Comparison of ENCODE assay signal across 10 cellular contexts in genomic region chr14:91371011-91371989, GRCh38. TPM values are rescaled to one million over a fixed set of nuclear protein-coding genes. Genes with fewer than 3 reads are reported as not detected.
DNase-seq lines count a peak whose midpoint lies in the region; ATAC-seq and TF ChIP-seq lines count a peak whose summit lies in the region.
"Had no signal": no experiment of that assay in that cellular context is flagged by ENCODE, and none has a peak within 500 bp of the region (broad histone marks: within the 10 kb centered on the region; RNA-seq: fewer than 3 reads in every experiment).

No MANE protein-coding gene starts in this region.

- H3K9me2 ChIP-seq in DOHH2 (replicated peaks; ENCODE audit: control insufficient read depth, low read length): no peaks in the 10 kb centered on the region

- H3F3A ChIP-seq in DOHH2 (ENCODE audit: control insufficient read depth, insufficient read depth): peaks cover 27% of the 10 kb centered on the region

- H3K36me3 ChIP-seq in BLaER1 (no peaks in the 10 kb centered on the region), DOHH2 (ENCODE audit: control insufficient read depth, low read length) (peaks cover 77% of the 10 kb centered on the region), esophagus squamous epithelium (no peaks in the 10 kb centered on the region)

- H3K27ac Mint-ChIP-seq in T-helper 17 cell: peak overlapping the region; percentile 100

- H3K4me3 ChIP-seq in BLaER1: no peak overlapping the region
- H3K4me3 ChIP-seq in DOHH2 (ENCODE audit: low read length): 0 out of 2 replicates have a peak overlapping the region, but pooled peaks have one; percentile 5
- no peak overlapping the region for H3K4me3 ChIP-seq in esophagus squamous epithelium

- H3K9ac ChIP-seq in BLaER1: peak overlapping the region; percentile 25; the same call in 1 of the 2 replicates

- H3K36me3 Mint-ChIP-seq in T-helper 17 cell (ENCODE audit: low read depth): no peaks in the 10 kb centered on the region

- H3K4me3 Mint-ChIP-seq in T-helper 17 cell: peak overlapping the region; percentile 80

- no peak for TF ChIP-seq POLR2A in esophagus squamous epithelium (IDR thresholded peaks at IDR 0.05)

- 43% methylated on average over 9 to 10 of the region's 19 CpGs for WGBS in esophagus squamous epithelium, 2 donors

- no peak for DNase-seq in T-helper 17 cell
- no peak for DNase-seq in esophagus squamous epithelium (lab: John Stamatoyannopoulos, UW)
- no peak for DNase-seq in foreskin keratinocyte
- DNase-seq: NCI-H1417 treated with DMSO at 0.1 percent for 48 hours had no signal

- H3K27me3 Mint-ChIP-seq in T-helper 17 cell: no peaks in the 10 kb centered on the region

- no peak for TF ChIP-seq CTCF in DOHH2 (IDR thresholded peaks at IDR 0.05; ENCODE audit: low read depth, low read length, poor library complexity, severe bottlenecking)
- TF ChIP-seq CTCF in esophagus squamous epithelium (IDR thresholded peaks at IDR 0.05): no peak
- no peak for TF ChIP-seq CTCF in foreskin keratinocyte (conservative IDR thresholded peaks at IDR 0.05)

- intact Hi-C loops in esophagus squamous epithelium (cut with DNase I): no loop called here

- H3K4me1 Mint-ChIP-seq in T-helper 17 cell: peaks cover 83% of the 10 kb centered on the region

- H3K27me3 ChIP-seq in BLaER1: no peaks in the 10 kb centered on the region
- no peaks in the 10 kb centered on the region for H3K27me3 ChIP-seq in DOHH2 (ENCODE audit: control insufficient read depth, low read length)
- H3K27me3 ChIP-seq in esophagus squamous epithelium: no peaks in the 10 kb centered on the region
- H3K27me3 ChIP-seq in foreskin keratinocyte: no peaks in the 10 kb centered on the region

- H3K4me1 ChIP-seq in BLaER1 (peaks cover 100% of the 10 kb centered on the region), DOHH2 (ENCODE audit: control insufficient read depth, low read length) (peaks cover 99% of the 10 kb centered on the region), esophagus squamous epithelium (peaks cover 49 to 99% (median 61%) of the 10 kb centered on the region in 3 donors), foreskin keratinocyte (peaks cover 15% of the 10 kb centered on the region)

- H3K27ac ChIP-seq in BLaER1 (peak overlapping the region; percentile 75), DOHH2 (ENCODE audit: low read depth, low read length) (peak overlapping the region; percentile 20; the same call in 1 of the 2 replicates), esophagus squamous epithelium (peak overlapping the region; percentile 66 to 83 (median 74)), foreskin keratinocyte (no peak overlapping the region)

- H3K4me2 ChIP-seq in BLaER1 (peak overlapping the region; percentile 86), DOHH2 (ENCODE audit: low read length) (peak overlapping the region; percentile 85)

- H4K20me1 ChIP-seq in BLaER1 (peaks cover 99% of the 10 kb centered on the region), DOHH2 (ENCODE audit: control insufficient read depth, insufficient read depth, low read depth, low read length) (peaks cover 37% of the 10 kb centered on the region)

- peaks cover 100% of the 10 kb centered on the region for H3K79me2 ChIP-seq in DOHH2 (ENCODE audit: control insufficient read depth, low read length)

- ATAC-seq in T-helper 17 cell: no peak
- ATAC-seq in foreskin keratinocyte: no peak
- ATAC-seq in HG02678 (IDR thresholded peaks at IDR 0.05; ENCODE audit: unreplicated experiment): no peak
- no peak for ATAC-seq in HG03108 (IDR thresholded peaks at IDR 0.05; ENCODE audit: unreplicated experiment)
- no peak for ATAC-seq in HG03354 (IDR thresholded peaks at IDR 0.05; ENCODE audit: poor library complexity, severe bottlenecking, unreplicated experiment)
- ATAC-seq: HCT116 had no signal

- H3K9me3 ChIP-seq in BLaER1 (no peaks in the 10 kb centered on the region), DOHH2 (ENCODE audit: control insufficient read depth, insufficient read depth, low read length) (no peaks in the 10 kb centered on the region), T-helper 17 cell (ENCODE audit: control insufficient read depth, low read length, poor library complexity, severe bottlenecking) (no peaks in the 10 kb centered on the region), esophagus squamous epithelium (no peaks in the 10 kb centered on the region)

RNA-seq across cellular contexts. Expression of gene CCDC88C, which starts 46.3 kb away (rescaled TPM):
- total RNA-seq in T-helper 17 cell: 100 to 1,000 TPM; 333 to 339 TPM
- total RNA-seq in esophagus squamous epithelium: 10 to 100 TPM; 23.2 to 31.5 (median 29.9) TPM
- total RNA-seq in foreskin keratinocyte: 5.0 and 7.4 TPM in 2 replicates
- polyA plus RNA-seq in foreskin keratinocyte: 2.4 and 3.7 TPM in 2 replicates

Comparison
In these comparisons a context has a peak if more than half of its experiments do, and no peak if none do; other contexts are left out.
1. RNA of gene CCDC88C, which starts 46.3 kb away (total RNA-seq): 333 to 339 TPM in T-helper 17 cell; 23.2 to 31.5 TPM in esophagus squamous epithelium and 5.0 to 7.4 TPM in foreskin keratinocyte; every median in the first group is over 10 times any median in the second.